Comparison of ENCODE assay signal across 19 cellular contexts in genomic region chr3:188608401-188608800, GRCh38.
"Had no signal": no experiment of that assay in that cellular context is flagged by ENCODE, and none has a peak within 500 bp of the region (broad histone marks: within the 10 kb centered on the region; RNA-seq: fewer than 3 reads in every experiment).

No MANE protein-coding gene starts in this region.

- H3K27me3 Mint-ChIP-seq: IgD-negative memory B cell had no signal

- H3K27ac Mint-ChIP-seq: IgD-negative memory B cell had no signal

- DNase-seq: Karpas-422, KG1, MG63, NCI-H1092, NCI-H1105 treated with DMSO at 0.1 percent for 48 hours, NCI-H1417 treated with DMSO at 0.1 percent for 48 hours, NCI-H146, NCI-H1694 treated with DMSO at 0.1 percent for 48 hours, NCI-H1930, NCI-H2081, NCI-H2107, NCI-H2227 treated with DMSO at 0.1 percent for 48 hours, NCI-H524, NCI-H69, NCI-H774, Right ventricle myocardium superior, RPMI8226, SIG-M5 had no signal

- H3K4me3 Mint-ChIP-seq: IgD-negative memory B cell had no signal
